ENCODE assay signal across 17 cellular contexts in genomic region chr1:50595874-50596273, GRCh38.
DNase-seq lines count a peak whose midpoint lies in the region; ATAC-seq, FAIRE-seq and TF ChIP-seq lines count a peak whose summit lies in the region.
"Had no signal": no experiment of that assay in that cellular context is flagged by ENCODE, and none has a peak within 500 bp of the region (broad histone marks: within the 10 kb centered on the region; RNA-seq: fewer than 3 reads in every experiment).

No MANE protein-coding gene starts in this region.

- DNase-seq in SK-N-DZ (ENCODE audit: low spot score) (peak; percentile 6), K562 (ENCODE audit: extremely low read depth in 1 of 4, low spot score in 3 of 4) (no peak), DMS79 (lab: John Stamatoyannopoulos, UW) (no peak), NCI-H2227 treated with DMSO at 0.1 percent for 48 hours (lab: John Stamatoyannopoulos, UW) (no peak), kidney glomerular epithelial cell (lab: John Stamatoyannopoulos, UW) (no peak)
- DNase-seq: Caco-2; CD4-positive, CD25-positive, alpha-beta regulatory T cell; CD8-positive, alpha-beta T cell; DMS153; GF-D8; GM23248; H9 had no signal

- BruUV-seq in K562 (replicated peaks; lab: Mats Ljungman, UMichigan), result no TSS peak

- H3K9me3 ChIP-seq in K562 (replicated peaks; ENCODE audit: control insufficient read depth, insufficient read depth, low read depth, low read length), result no peaks in the 10 kb centered on the region
- H3K9me3 ChIP-seq in parathyroid adenoma (ENCODE audit: control insufficient read depth, low read length), result no peaks in the 10 kb centered on the region
- H3K9me3 ChIP-seq: BLaER1, Caco-2 had no signal

- TF ChIP-seq RAD21 in K562 (CRISPR knock-in tag; conservative IDR thresholded peaks at IDR 0.05 in 1 of 2, IDR thresholded peaks at IDR 0.05 in 1 of 2), result no peak

- no peaks in the 10 kb centered on the region for H3K27me3 ChIP-seq in K562 (ENCODE audit: control insufficient read depth in 2 of 2, insufficient read depth in 2 of 2, low read length in 2 of 2)
- no peaks in the 10 kb centered on the region for H3K27me3 ChIP-seq in parathyroid adenoma (ENCODE audit: control insufficient read depth, insufficient read depth, low read length)
- H3K27me3 ChIP-seq: BLaER1 had no signal

- TF ChIP-seq CTCF in K562 (IDR thresholded peaks at IDR 0.05 in 2 of 3, conservative IDR thresholded peaks at IDR 0.05 in 1 of 3; ENCODE audit: insufficient read depth in 2 of 3, low read depth in 1 of 3, low read length in 3 of 3), result no peak
- no peak for TF ChIP-seq CTCF in parathyroid adenoma (IDR thresholded peaks at IDR 0.05)

- no peak overlapping the region for H3K27ac ChIP-seq in K562 (ENCODE audit: extremely low read depth, low read depth, low read length)
- peak overlapping the region; percentile 26 for H3K27ac ChIP-seq in parathyroid adenoma
- H3K27ac ChIP-seq: BLaER1, C4-2B, GM23248 had no signal

- H3K36me3 ChIP-seq in K562 (ENCODE audit: control insufficient read depth, insufficient read depth, low read length), result peaks cover 19% of the 10 kb centered on the region; the same call in 1 of the 3 replicates
- no peaks in the 10 kb centered on the region for H3K36me3 ChIP-seq in parathyroid adenoma (ENCODE audit: control insufficient read depth, insufficient read depth, low read length)

- no peak overlapping the region for H3K9ac ChIP-seq in K562 (ENCODE audit: insufficient read depth in 1 of 2, low read depth in 2 of 2, low read length in 2 of 2)
- H3K9ac ChIP-seq in parathyroid adenoma, result no peak overlapping the region
- H3K9ac ChIP-seq: BLaER1, GM23248 had no signal

- no peak for ATAC-seq in K562
- ATAC-seq: CD8-positive, alpha-beta T cell; HCT116 had no signal

- TF ChIP-seq EP300 in K562 (IDR thresholded peaks at IDR 0.05; ENCODE audit: low read length), result no peak

- H3K4me1 ChIP-seq in K562 (replicated peaks in 1 of 2; ENCODE audit: control insufficient read depth in 2 of 2, insufficient read depth in 2 of 2, low read length in 2 of 2), result no peaks in the 10 kb centered on the region
- no peaks in the 10 kb centered on the region for H3K4me1 ChIP-seq in parathyroid adenoma
- H3K4me1 ChIP-seq: Caco-2 had no signal

- no peak overlapping the region for H3K4me2 ChIP-seq in K562 (ENCODE audit: insufficient read depth, low read length)
- peak overlapping the region; percentile 56 for H3K4me2 ChIP-seq in parathyroid adenoma (ENCODE audit: low read length)
- H3K4me2 ChIP-seq: BLaER1 had no signal

- H3K9me1 ChIP-seq in K562 (ENCODE audit: control insufficient read depth, insufficient read depth, low read length), result no peaks in the 10 kb centered on the region

- CTCF ChIA-PET in K562 (lab: Yijun Ruan, JAX; ENCODE audit: low intra/inter-chr PET ratio), result no interaction called here

- FAIRE-seq in K562 (lab: Jason Lieb, UNC), result no peak
- FAIRE-seq: GM19239 had no signal

- POLR2A ChIA-PET in K562 (lab: Yijun Ruan, JAX), result interaction anchor here (0.5 to 1.2 kb wide), 4 partner anchors 15 to 62 kb away, joined by 3 read pairs; no protein-coding TSS in a partner anchor

- no peak for TF ChIP-seq POLR2A in K562 (conservative IDR thresholded peaks at IDR 0.05)

- in situ Hi-C loops in K562 (cut with MboI), result no loop called here

- no peaks in the 10 kb centered on the region for H4K20me1 ChIP-seq in K562 (replicated peaks; ENCODE audit: control insufficient read depth, insufficient read depth, low read length)
- H4K20me1 ChIP-seq: BLaER1 had no signal

- intact Hi-C loops in K562 (cut with micrococcal nuclease), result no loop called here

- H3K79me2 ChIP-seq in K562 (ENCODE audit: control insufficient read depth, insufficient read depth, low read length) (no peaks in the 10 kb centered on the region), parathyroid adenoma (no peaks in the 10 kb centered on the region)

- H2AFZ ChIP-seq in K562 (ENCODE audit: low read depth, low read length) (no peak overlapping the region), parathyroid adenoma (no peak overlapping the region)
- H2AFZ ChIP-seq: GM23248 had no signal

- WGBS in K562 (ENCODE audit: insufficient coverage, low coverage, missing lambda C conversion rate), result 90% methylated on average over 8 of the region's 8 CpGs

- H3K4me3 ChIP-seq in K562 (no peak overlapping the region), parathyroid adenoma (ENCODE audit: low read depth, low read length) (no peak overlapping the region)
- H3K4me3 ChIP-seq: BLaER1, GM23248 had no signal

TF ChIP-seq in K562, 482 proteins besides CTCF, POLR2A, EP300 and RAD21:
- TF ChIP-seq RB1 (IDR thresholded peaks at IDR 0.05; ENCODE audit: low read depth) (no peak), SPI1 (IDR thresholded peaks at IDR 0.05; ENCODE audit: borderline replicate concordance, low read depth, low read length) (peak; percentile 87), MTA3 (IDR thresholded peaks at IDR 0.05; ENCODE audit: borderline replicate concordance) (no peak), CCAR2 (IDR thresholded peaks at IDR 0.05; ENCODE audit: low read depth, low read length) (no peak)
TF ChIP-seq in K562: peak in this region for 1.
